Comparison of ENCODE assay signal across 8 cellular contexts in the genomic region with DNA sequence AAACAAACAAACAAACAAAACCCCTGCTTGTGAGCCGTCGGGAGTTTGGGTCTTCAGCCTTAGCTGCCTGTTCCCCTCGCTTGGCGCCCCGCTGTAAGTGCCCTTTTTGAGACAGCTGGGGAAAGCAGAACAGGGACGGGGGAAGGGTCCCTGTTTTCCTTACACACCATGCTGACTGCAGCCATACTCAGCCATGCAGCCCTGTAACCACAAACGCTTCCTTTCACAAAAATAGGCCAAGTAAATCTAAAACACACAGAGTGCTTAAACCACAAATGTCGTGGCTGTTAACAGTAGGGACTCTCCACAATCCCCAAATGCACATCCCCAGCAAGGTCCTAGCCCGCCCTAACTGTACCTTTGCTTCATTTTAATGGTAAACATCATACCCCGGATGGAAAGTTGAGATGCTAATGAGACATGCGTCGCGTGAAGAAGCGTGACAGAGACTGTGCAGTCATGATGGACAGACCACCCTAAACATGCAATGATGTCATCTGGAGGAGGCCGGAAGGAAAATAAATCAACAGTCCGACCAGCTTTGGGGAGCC.
DNase-seq lines count a peak whose midpoint lies in the region; ATAC-seq and TF ChIP-seq lines count a peak whose summit lies in the region.

No MANE protein-coding gene starts in this region.

- H2AFZ ChIP-seq in KMS-11 (ENCODE audit: low read depth), result peak overlapping the region; percentile 86

- H3K4me3 ChIP-seq in KMS-11 (IDR thresholded peaks at IDR 0.05; ENCODE audit: insufficient read depth, low read depth, low read length), result no peak overlapping the region

- H3K27me3 ChIP-seq in KMS-11 (ENCODE audit: insufficient read depth, low read depth), result no peaks in the 10 kb centered on the region

- no peaks in the 10 kb centered on the region for H3K36me3 ChIP-seq in KMS-11 (ENCODE audit: insufficient read depth)

- H3K4me2 ChIP-seq in KMS-11, result peak overlapping the region; percentile 50

- peak overlapping the region; percentile 56 for H3K27ac ChIP-seq in KMS-11

- TF ChIP-seq CTCF in KMS-11 (conservative IDR thresholded peaks at IDR 0.05; ENCODE audit: low read depth, low read length), result no peak

- no peaks in the 10 kb centered on the region for H4K20me1 ChIP-seq in KMS-11 (ENCODE audit: insufficient read depth)

- H3K4me1 ChIP-seq in KMS-11 (ENCODE audit: low read depth, poor library complexity, severe bottlenecking), result peaks cover 39% of the 10 kb centered on the region

- H3K79me2 ChIP-seq in KMS-11 (ENCODE audit: insufficient read depth, low read depth), result no peaks in the 10 kb centered on the region

- ATAC-seq in GM18909 (IDR thresholded peaks at IDR 0.05; ENCODE audit: poor library complexity, unreplicated experiment), result peak; percentile 59

- peak; percentile 46 for DNase-seq in activated T-cell treated with anti-CD3 and anti-CD28 coated beads, Interleukin-2, amount 50 U/mL, for 1 hour
- DNase-seq in stimulated activated CD4-positive, alpha-beta T cell treated with anti-CD3 and anti-CD28 coated beads, Interleukin-2, amount 100 ng/mL, for 4 hours (ENCODE audit: low read depth), result peak; percentile 11
- DNase-seq in iPS-NIHi7 (ENCODE audit: extremely low spot score) (no peak), NCI-H524 (lab: John Stamatoyannopoulos, UW) (no peak), amygdala (lab: John Stamatoyannopoulos, UW) (no peak), NCI-H1417 (lab: John Stamatoyannopoulos, UW) (no peak)

- peak overlapping the region; percentile 8 for H3K9ac ChIP-seq in KMS-11

Comparison
In these comparisons a context has a peak if more than half of its experiments do, and no peak if none do; other contexts are left out.
1. DNase-seq: peak in activated T-cell treated with anti-CD3 and anti-CD28 coated beads, Interleukin-2, amount 50 U/mL, for 1 hour (single experiment) and stimulated activated CD4-positive, alpha-beta T cell treated with anti-CD3 and anti-CD28 coated beads, Interleukin-2, amount 100 ng/mL, for 4 hours (single experiment); none in iPS-NIHi7 (single experiment), NCI-H524 (0 of 2), amygdala (0 of 56) and NCI-H1417 (0 of 3).